In the genomic region with DNA sequence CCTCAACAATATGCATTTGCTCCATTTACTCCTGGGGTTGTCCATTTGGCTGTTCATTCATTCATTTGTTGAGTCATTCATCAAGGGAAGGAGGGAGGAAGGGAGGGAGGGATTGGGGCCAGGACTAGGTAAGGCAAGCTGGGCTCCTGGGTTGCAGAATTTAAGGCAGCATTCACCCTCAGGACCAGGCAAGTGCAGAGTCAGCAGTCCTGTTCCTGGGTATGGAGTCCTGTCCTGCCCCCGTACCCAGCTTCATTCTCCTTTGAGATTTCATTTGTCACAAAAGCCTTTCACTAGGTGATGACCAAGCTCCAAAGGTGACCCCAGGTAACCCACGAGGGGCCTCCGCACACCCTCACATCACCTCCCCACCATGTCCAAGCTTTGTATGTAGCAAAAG, we compare ENCODE assay signal across 17 cellular contexts.
DNase-seq lines count a peak whose midpoint lies in the region; ATAC-seq and TF ChIP-seq lines count a peak whose summit lies in the region.
"Had no signal": no experiment of that assay in that cellular context is flagged by ENCODE, and none has a peak within 500 bp of the region (broad histone marks: within the 10 kb centered on the region; RNA-seq: fewer than 3 reads in every experiment).

No MANE protein-coding gene starts in this region.

- H3K9ac ChIP-seq in IMR-90 (ENCODE audit: low read depth, low read length): no peak overlapping the region
- H3K9ac ChIP-seq: BLaER1 treated with 17β-estradiol and CSF1 and Interleukin-3, amounts not matched to agents 10 nM and 100 nM had no signal

- H2AFZ ChIP-seq in IMR-90 (replicated peaks; ENCODE audit: low read length, poor library complexity): no peak overlapping the region

- H2AK9ac ChIP-seq in IMR-90 (replicated peaks; ENCODE audit: low read depth, low read length, poor library complexity): no peak overlapping the region

- DNase-seq in activated naive CD4-positive, alpha-beta T cell treated with anti-CD3 and anti-CD28 coated beads, Interleukin-2, amount 50 U/mL, for 72 hours (ENCODE audit: low spot score in 2 of 2): no peak
- no peak for DNase-seq in activated naive CD4-positive, alpha-beta T cell treated with anti-CD3 and anti-CD28 coated beads, Interleukin-2, amount 50 U/mL, for 16 hours
- DNase-seq in IMR-90: no peak
- no peak for DNase-seq in RKO (ENCODE audit: low spot score)
- DNase-seq: Caco-2; CD4-positive, alpha-beta T cell; GDM1; H9; KG1 had no signal

- TF ChIP-seq POLR2A in IMR-90 (IDR thresholded peaks at IDR 0.05; ENCODE audit: low read depth, low read length): no peak

- no peak overlapping the region for H2AK5ac ChIP-seq in IMR-90 (ENCODE audit: low read depth, low read length)

- no peak overlapping the region for H3K4me2 ChIP-seq in IMR-90 (ENCODE audit: low read depth, low read length)
- H3K4me2 ChIP-seq: BLaER1 treated with 17β-estradiol and CSF1 and Interleukin-3, amounts not matched to agents 10 nM and 100 nM had no signal

- H3K9me3 ChIP-seq in IMR-90 (ENCODE audit: control insufficient read depth, insufficient read depth, low read length): no peaks in the 10 kb centered on the region
- H3K9me3 ChIP-seq: Caco-2 had no signal

- no peak for ATAC-seq in activated naive CD4-positive, alpha-beta T cell treated with anti-CD3 and anti-CD28 coated beads, Interleukin-2, amount 50 U/mL, for 72 hours
- ATAC-seq in IMR-90 (ENCODE audit: low read depth) (no peak), HG02981 (IDR thresholded peaks at IDR 0.05; ENCODE audit: unreplicated experiment) (no peak), GM21515 (IDR thresholded peaks at IDR 0.05; ENCODE audit: unreplicated experiment) (no peak)
- ATAC-seq in stimulated activated memory B cell treated with anti-CD40 and anti-IgM and Interleukin-4, amounts not matched to agents 10 μg/mL and 1 μg/mL and 100 μg/mL, for 72 hours: no peak

- H2BK5ac ChIP-seq in IMR-90 (ENCODE audit: low read depth, low read length, poor library complexity, severe bottlenecking): no peak overlapping the region

- no peak overlapping the region for H3K14ac ChIP-seq in IMR-90 (replicated peaks; ENCODE audit: low read depth, low read length)

- peaks cover 9 to 24% of the 10 kb centered on the region in 2 donors for H3K36me3 Mint-ChIP-seq in activated naive CD4-positive, alpha-beta T cell treated with anti-CD3 and anti-CD28 coated beads, Interleukin-2, amount 50 U/mL, for 72 hours
- H3K36me3 Mint-ChIP-seq in dendritic cell treated with granulocyte-macrophage colony-stimulating factor and Interleukin-4, amounts not matched to agents 40 ng/mL and 50 ng/mL, for 4 days (ENCODE audit: low read depth): peaks cover 66% of the 10 kb centered on the region
- peaks cover 34% of the 10 kb centered on the region for H3K36me3 Mint-ChIP-seq in stimulated activated memory B cell treated with anti-CD40 and anti-IgM and Interleukin-4, amounts not matched to agents 10 μg/mL and 1 μg/mL and 100 μg/mL, for 72 hours

- no peak for TF ChIP-seq RAD21 in IMR-90 (IDR thresholded peaks at IDR 0.05; ENCODE audit: low read length)

- H3K23ac ChIP-seq in IMR-90 (ENCODE audit: low read depth, low read length): no peak overlapping the region

- no peaks in the 10 kb centered on the region for H3K79me1 ChIP-seq in IMR-90 (ENCODE audit: low read depth in 1 of 2, low read length in 2 of 2)

- peak overlapping the region; percentile 42 to 57 for H3K27ac Mint-ChIP-seq in activated naive CD4-positive, alpha-beta T cell treated with anti-CD3 and anti-CD28 coated beads, Interleukin-2, amount 50 U/mL, for 72 hours
- H3K27ac Mint-ChIP-seq in dendritic cell treated with granulocyte-macrophage colony-stimulating factor and Interleukin-4, amounts not matched to agents 40 ng/mL and 50 ng/mL, for 4 days: peak overlapping the region; percentile 11
- peak overlapping the region; percentile 69 for H3K27ac Mint-ChIP-seq in stimulated activated memory B cell treated with anti-CD40 and anti-IgM and Interleukin-4, amounts not matched to agents 10 μg/mL and 1 μg/mL and 100 μg/mL, for 72 hours
- H3K27ac Mint-ChIP-seq: CD4-positive, alpha-beta T cell; H9; IgD-negative memory B cell had no signal

- no peaks in the 10 kb centered on the region; the same call in 1 of the 2 replicates for H3K4me1 ChIP-seq in IMR-90 (ENCODE audit: control insufficient read depth, insufficient read depth, low read length)
- H3K4me1 ChIP-seq: Caco-2 had no signal

- H4K20me1 ChIP-seq in IMR-90 (ENCODE audit: insufficient read depth, low read length): no peaks in the 10 kb centered on the region

- no TSS peak for BruUV-seq in IMR-90 (replicated peaks; lab: Mats Ljungman, UMichigan)

- POLR2A ChIA-PET in IMR-90 (lab: Charles Lee; ENCODE audit: unreplicated experiment): no interaction called here

- no peak overlapping the region for H3K27ac ChIP-seq in IMR-90 (ENCODE audit: insufficient read depth, low read length)
- H3K27ac ChIP-seq: 22Rv1, HL-60 had no signal

- dilution Hi-C loops in IMR-90 (cut with HindIII; ENCODE audit: low sequenced_read_pairs, unreplicated experiment): no loop called here

- no peak overlapping the region for H3K4me3 Mint-ChIP-seq in dendritic cell treated with granulocyte-macrophage colony-stimulating factor and Interleukin-4, amounts not matched to agents 40 ng/mL and 50 ng/mL, for 4 days
- no peak overlapping the region for H3K4me3 Mint-ChIP-seq in stimulated activated memory B cell treated with anti-CD40 and anti-IgM and Interleukin-4, amounts not matched to agents 10 μg/mL and 1 μg/mL and 100 μg/mL, for 72 hours
- H3K4me3 Mint-ChIP-seq: CD4-positive, alpha-beta T cell; H9; IgD-negative memory B cell had no signal

- TF ChIP-seq CTCF in IMR-90 (conservative IDR thresholded peaks at IDR 0.05; ENCODE audit: low read depth, low read length): no peak

- no peak overlapping the region for H2BK120ac ChIP-seq in IMR-90 (ENCODE audit: low read depth, low read length)

- in situ Hi-C loops in IMR-90 (cut with MboI; ENCODE audit: low sequenced_read_pairs): no loop called here

- H3K4me3 ChIP-seq in IMR-90 (ENCODE audit: insufficient read depth, low read depth, low read length): no peak overlapping the region
- H3K4me3 ChIP-seq: BLaER1 treated with 17β-estradiol and CSF1 and Interleukin-3, amounts not matched to agents 10 nM and 100 nM had no signal

- H3K27me3 Mint-ChIP-seq in dendritic cell treated with granulocyte-macrophage colony-stimulating factor and Interleukin-4, amounts not matched to agents 40 ng/mL and 50 ng/mL, for 4 days: no peaks in the 10 kb centered on the region
- H3K27me3 Mint-ChIP-seq in stimulated activated memory B cell treated with anti-CD40 and anti-IgM and Interleukin-4, amounts not matched to agents 10 μg/mL and 1 μg/mL and 100 μg/mL, for 72 hours: no peaks in the 10 kb centered on the region
- H3K27me3 Mint-ChIP-seq: CD4-positive, alpha-beta T cell; IgD-negative memory B cell had no signal

- H2BK15ac ChIP-seq in IMR-90 (ENCODE audit: low read depth, low read length): no peak overlapping the region

- no peaks in the 10 kb centered on the region for H3K9me1 ChIP-seq in IMR-90 (ENCODE audit: insufficient read depth, low read length)

- no peak overlapping the region for H2BK20ac ChIP-seq in IMR-90 (ENCODE audit: low read depth, low read length)

- intact Hi-C loops in IMR-90 (cut with micrococcal nuclease): no loop called here
- intact Hi-C loops in dendritic cell treated with granulocyte-macrophage colony-stimulating factor and Interleukin-4, amounts not matched to agents 40 ng/mL and 50 ng/mL, for 4 days (cut with micrococcal nuclease): no loop called here

- H3K4me1 Mint-ChIP-seq in dendritic cell treated with granulocyte-macrophage colony-stimulating factor and Interleukin-4, amounts not matched to agents 40 ng/mL and 50 ng/mL, for 4 days (ENCODE audit: low read depth): peaks cover 94% of the 10 kb centered on the region
- H3K4me1 Mint-ChIP-seq in stimulated activated memory B cell treated with anti-CD40 and anti-IgM and Interleukin-4, amounts not matched to agents 10 μg/mL and 1 μg/mL and 100 μg/mL, for 72 hours: peaks cover 81% of the 10 kb centered on the region

- no peak overlapping the region for H3K4ac ChIP-seq in IMR-90 (ENCODE audit: low read depth, low read length)

- no CpG with 5 or more reads among the region's 3 CpGs for WGBS in IMR-90 (ENCODE audit: extremely low coverage in 2 of 2, insufficient read length in 1 of 2), 2 experiments

- CTCF ChIA-PET in IMR-90 (lab: Yijun Ruan, JAX): no interaction called here

- no peak overlapping the region for H3K18ac ChIP-seq in IMR-90 (ENCODE audit: low read depth, low read length)

- H4K5ac ChIP-seq in IMR-90 (ENCODE audit: low read depth, low read length): no peak overlapping the region

- peaks cover 4 to 10% of the 10 kb centered on the region in 2 donors for H3K9me3 Mint-ChIP-seq in activated naive CD4-positive, alpha-beta T cell treated with anti-CD3 and anti-CD28 coated beads, Interleukin-2, amount 50 U/mL, for 72 hours
- no peaks in the 10 kb centered on the region for H3K9me3 Mint-ChIP-seq in dendritic cell treated with granulocyte-macrophage colony-stimulating factor and Interleukin-4, amounts not matched to agents 40 ng/mL and 50 ng/mL, for 4 days
- peaks cover 2% of the 10 kb centered on the region for H3K9me3 Mint-ChIP-seq in stimulated activated memory B cell treated with anti-CD40 and anti-IgM and Interleukin-4, amounts not matched to agents 10 μg/mL and 1 μg/mL and 100 μg/mL, for 72 hours
- H3K9me3 Mint-ChIP-seq: CD4-positive, alpha-beta T cell; H9; IgD-negative memory B cell had no signal

- H3K56ac ChIP-seq in IMR-90 (ENCODE audit: extremely low read depth, insufficient read depth, low read length): no peak overlapping the region

- H3K36me3 ChIP-seq in IMR-90 (ENCODE audit: control insufficient read depth, insufficient read depth, low read length): no peaks in the 10 kb centered on the region

- no peak overlapping the region for H4K8ac ChIP-seq in IMR-90 (ENCODE audit: low read depth in 2 of 2, low read length in 2 of 2)

- peaks cover 18% of the 10 kb centered on the region for H3K27me3 ChIP-seq in IMR-90 (ENCODE audit: control insufficient read depth, insufficient read depth, low read length)
- H3K27me3 ChIP-seq: BLaER1 treated with 17β-estradiol and CSF1 and Interleukin-3, amounts not matched to agents 10 nM and 100 nM had no signal

- no peak overlapping the region for H4K91ac ChIP-seq in IMR-90 (ENCODE audit: insufficient read depth, low read depth, low read length)

TF ChIP-seq in IMR-90, 13 proteins besides CTCF, POLR2A, EP300 and RAD21:
- 0 out of 2 replicates have a peak, but pooled peaks have one; percentile 26 for TF ChIP-seq MAFK (IDR thresholded peaks at IDR 0.05; ENCODE audit: low read depth, low read length)
- no peak for TF ChIP-seq SMC3 (IDR thresholded peaks at IDR 0.05; ENCODE audit: low read depth, low read length)
- TF ChIP-seq ELK1 (IDR thresholded peaks at IDR 0.05; ENCODE audit: borderline replicate concordance, low read depth, low read length): no peak

Comparison
In these comparisons a context has a peak if more than half of its experiments do, and no peak if none do; other contexts are left out.
1. H3K27ac Mint-ChIP-seq: peak in every context shown above with its lines; median percentile 69 in stimulated activated memory B cell treated with anti-CD40 and anti-IgM and Interleukin-4, amounts not matched to agents 10 μg/mL and 1 μg/mL and 100 μg/mL, for 72 hours; 50 in activated naive CD4-positive, alpha-beta T cell treated with anti-CD3 and anti-CD28 coated beads, Interleukin-2, amount 50 U/mL, for 72 hours; 11 in dendritic cell treated with granulocyte-macrophage colony-stimulating factor and Interleukin-4, amounts not matched to agents 40 ng/mL and 50 ng/mL, for 4 days.